10 cellular contexts compared by ENCODE assay signal in the genomic region with DNA sequence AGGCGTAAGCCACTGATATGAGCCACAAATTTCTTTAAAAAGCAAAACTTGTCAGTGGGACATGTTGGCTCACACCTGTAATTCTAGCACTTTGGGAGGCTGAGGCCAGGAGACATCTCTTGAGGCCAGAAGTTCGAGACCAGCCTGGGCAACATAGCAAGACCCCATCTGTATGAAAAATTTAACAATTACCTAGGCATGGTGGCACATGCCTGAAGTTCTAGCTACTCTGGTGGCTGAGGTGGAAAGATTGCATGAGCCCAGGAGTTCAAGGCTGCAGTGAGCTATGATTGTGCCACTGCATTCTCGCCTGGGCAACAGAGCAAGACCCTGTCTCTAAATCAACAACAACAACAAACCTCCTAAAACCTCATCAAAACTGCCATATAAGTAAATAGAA.
"Had no signal": no experiment of that assay in that cellular context is flagged by ENCODE, and none has a peak within 500 bp of the region (broad histone marks: within the 10 kb centered on the region; RNA-seq: fewer than 3 reads in every experiment).

No MANE protein-coding gene starts in this region.

- H3K27ac Mint-ChIP-seq: H9, HFFc6 had no signal

- H2AFZ ChIP-seq: GM23248 had no signal

- H3K4me3 Mint-ChIP-seq: H9, HFFc6 had no signal

- H3K9me3 Mint-ChIP-seq: HFFc6 had no signal

- DNase-seq: GM23248, GOT3, H9, HCEC 1CT, HFFc6, IMR-90, KBM-7 had no signal

- H3K9ac ChIP-seq: GM23248, KMS-11 had no signal

- H3K27ac ChIP-seq: GM23248, HL-60, KMS-11 had no signal

- H3K4me1 Mint-ChIP-seq: H9 had no signal

- H3K4me3 ChIP-seq: GM23248 had no signal

- H3K4me2 ChIP-seq: KMS-11 had no signal

- FAIRE-seq: H54 had no signal
